In the genomic region with DNA sequence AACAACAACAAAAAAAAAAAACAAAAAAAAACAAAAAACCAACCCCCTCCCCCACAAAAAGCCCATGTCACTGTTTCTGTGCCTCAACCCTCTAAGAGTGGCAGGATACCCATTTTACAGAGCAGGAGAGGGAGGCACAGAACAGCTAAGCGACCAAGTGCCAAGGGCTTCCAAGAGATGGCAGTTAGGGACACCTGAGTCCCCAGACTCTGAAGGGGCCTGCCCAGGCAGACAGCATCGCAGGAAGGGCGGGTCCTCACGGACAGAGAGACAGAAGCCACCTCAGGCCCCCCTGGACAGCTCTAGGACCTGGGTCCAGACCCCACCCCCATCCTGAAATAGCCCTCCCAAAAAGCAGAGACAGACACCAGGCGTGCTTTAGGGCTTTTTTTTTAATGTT, we compare ENCODE assay signal across 24 cellular contexts. TPM values are rescaled to one million over a fixed set of nuclear protein-coding genes. Genes with fewer than 3 reads are reported as not detected.
DNase-seq lines count a peak whose midpoint lies in the region; ATAC-seq, FAIRE-seq and TF ChIP-seq lines count a peak whose summit lies in the region.
"Had no signal": no experiment of that assay in that cellular context is flagged by ENCODE, and none has a peak within 500 bp of the region (broad histone marks: within the 10 kb centered on the region; RNA-seq: fewer than 3 reads in every experiment).

No MANE protein-coding gene starts in this region.

- H3K27ac ChIP-seq in HUES64 (ENCODE audit: low read depth, low read length), result 0 out of 2 replicates have a peak overlapping the region, but pooled peaks have one; percentile 25
- no peak overlapping the region for H3K27ac ChIP-seq in GM12878 (ENCODE audit: control insufficient read depth, insufficient read depth)
- H3K27ac ChIP-seq in subcutaneous abdominal adipose tissue (ENCODE audit: low read depth, low read length), result peak overlapping the region; percentile 46
- no peak overlapping the region for H3K27ac ChIP-seq in GM23248
- no peak overlapping the region for H3K27ac ChIP-seq in SJCRH30
- no peak overlapping the region for H3K27ac ChIP-seq in Karpas-422 (ENCODE audit: low read length)
- H3K27ac ChIP-seq: foreskin keratinocyte, KMS-11 had no signal

- H3K4me3 ChIP-seq in HUES64 (ENCODE audit: low read length) (no peak overlapping the region), GM12878 (no peak overlapping the region), subcutaneous abdominal adipose tissue (ENCODE audit: low read depth in 1 of 5, low read length in 5 of 5) (no peak overlapping the region), GM23248 (no peak overlapping the region), SJCRH30 (no peak overlapping the region), Karpas-422 (ENCODE audit: low read length) (no peak overlapping the region)

- intact Hi-C loops in GM12878 (cut with micrococcal nuclease; ENCODE audit: unreplicated experiment), result loop anchor here (2.0 kb wide), 1 partner anchor 28 kb away; no protein-coding TSS in a partner anchor

- TF ChIP-seq POLR2A in GM12878 (IDR thresholded peaks at IDR 0.05; ENCODE audit: low read depth, low read length), result no peak

- H3F3A ChIP-seq in GM23248 (ENCODE audit: insufficient read depth), result no peaks in the 10 kb centered on the region

- no peak for TF ChIP-seq EP300 in GM12878 (IDR thresholded peaks at IDR 0.05; ENCODE audit: borderline replicate concordance in 1 of 2, control insufficient read depth in 1 of 2, low read depth in 2 of 2, low read length in 2 of 2)

- H3K36me3 Mint-ChIP-seq in nephron (ENCODE audit: low read depth), result peaks cover 38% of the 10 kb centered on the region
- H3K36me3 Mint-ChIP-seq: CD4-positive, alpha-beta memory T cell; T-cell had no signal

- H3K4me3 Mint-ChIP-seq in nephron, result no peak overlapping the region
- H3K4me3 Mint-ChIP-seq: activated CD8-positive, alpha-beta T cell treated with anti-CD3 and anti-CD28 coated beads for 36 hours; CD4-positive, alpha-beta memory T cell; T-cell had no signal

- no peaks in the 10 kb centered on the region for H3K9me2 ChIP-seq in GM23248 (ENCODE audit: insufficient read depth)
- no peaks in the 10 kb centered on the region for H3K9me2 ChIP-seq in Karpas-422 (replicated peaks; ENCODE audit: insufficient read depth, low read length)

- no peak for ATAC-seq in GM12878
- ATAC-seq: activated CD8-positive, alpha-beta T cell treated with anti-CD3 and anti-CD28 coated beads for 36 hours; foreskin keratinocyte; T-cell had no signal

- 87% methylated on average over 5 of the region's 5 CpGs for WGBS in HUES64
- WGBS in GM12878 (ENCODE audit: insufficient coverage, insufficient replicate concordance, low lambda C conversion rate, missing lambda C conversion rate), result 76% methylated on average over 5 of the region's 5 CpGs
- 96 to 100% methylated on average over 5 of the region's 5 CpGs for WGBS in GM23248 (ENCODE audit: low coverage in 1 of 2, low lambda C conversion rate in 2 of 2, missing lambda C conversion rate in 2 of 2), 2 experiments

- H3K79me2 ChIP-seq in GM12878 (ENCODE audit: control insufficient read depth, insufficient read depth, low read length), result no peaks in the 10 kb centered on the region
- peaks cover 51% of the 10 kb centered on the region for H3K79me2 ChIP-seq in GM23248 (ENCODE audit: insufficient read depth)
- H3K79me2 ChIP-seq in Karpas-422 (ENCODE audit: low read length), result no peaks in the 10 kb centered on the region

- BruUV-seq in GM12878 (replicated peaks; lab: Mats Ljungman, UMichigan), result no TSS peak

- H3K27me3 ChIP-seq in HUES64 (ENCODE audit: insufficient read depth, low read length) (no peaks in the 10 kb centered on the region), GM12878 (replicated peaks in 1 of 2; ENCODE audit: control insufficient read depth in 2 of 2, insufficient read depth in 2 of 2, low read length in 1 of 2) (no peaks in the 10 kb centered on the region), subcutaneous abdominal adipose tissue (ENCODE audit: control insufficient read depth in 5 of 5, insufficient read depth in 4 of 5, low read length in 5 of 5) (no peaks in the 10 kb centered on the region), GM23248 (replicated peaks; ENCODE audit: insufficient read depth) (no peaks in the 10 kb centered on the region), SJCRH30 (no peaks in the 10 kb centered on the region), Karpas-422 (ENCODE audit: low read length) (no peaks in the 10 kb centered on the region)
- H3K27me3 ChIP-seq: foreskin keratinocyte had no signal

- H2AFZ ChIP-seq in GM12878 (ENCODE audit: control insufficient read depth, low read depth, low read length) (no peak overlapping the region), GM23248 (no peak overlapping the region), Karpas-422 (ENCODE audit: low read length) (no peak overlapping the region)

- TF ChIP-seq RAD21 in GM12878 (IDR thresholded peaks at IDR 0.05; ENCODE audit: insufficient read depth, low read depth, low read length), result no peak

- POLR2A ChIA-PET in GM12878 (lab: Charles Lee), result interaction anchor here (1.4 to 3.1 kb wide), 5 partner anchors 8 to 31 kb away, joined by 3 to 20 read pairs (median 16); a partner anchor contains a TSS

- FAIRE-seq in GM12878 (lab: Jason Lieb, UNC), result no peak

- H3K9me3 ChIP-seq in HUES64 (ENCODE audit: insufficient read depth, low read depth, low read length) (no peaks in the 10 kb centered on the region), GM12878 (replicated peaks; ENCODE audit: control insufficient read depth, insufficient read depth, low read length) (no peaks in the 10 kb centered on the region), subcutaneous abdominal adipose tissue (ENCODE audit: control insufficient read depth in 5 of 5, low read length in 5 of 5) (no peaks in the 10 kb centered on the region), GM23248 (ENCODE audit: low read depth) (no peaks in the 10 kb centered on the region), SJCRH30 (replicated peaks) (no peaks in the 10 kb centered on the region), Karpas-422 (ENCODE audit: low read length) (no peaks in the 10 kb centered on the region)

- no peaks in the 10 kb centered on the region for H3K27me3 Mint-ChIP-seq in nephron (ENCODE audit: low read depth)
- H3K27me3 Mint-ChIP-seq: activated CD8-positive, alpha-beta T cell treated with anti-CD3 and anti-CD28 coated beads for 36 hours had no signal

- no peak overlapping the region for H3K9ac ChIP-seq in HUES64 (ENCODE audit: low read depth, low read length)
- H3K9ac ChIP-seq in GM12878 (ENCODE audit: control insufficient read depth, insufficient read depth, low read length), result no peak overlapping the region
- H3K9ac ChIP-seq in subcutaneous abdominal adipose tissue (ENCODE audit: low read length in 5 of 5), result peak overlapping the region in 1 of 5 donors; percentile 41
- no peak overlapping the region for H3K9ac ChIP-seq in GM23248
- no peak overlapping the region for H3K9ac ChIP-seq in Karpas-422 (ENCODE audit: low read length)
- H3K9ac ChIP-seq: KMS-11 had no signal

- DNase-seq in GM12878 (ENCODE audit: low read depth, low spot score) (no peak), GM23248 (no peak), SJCRH30 (no peak), Karpas-422 (no peak)
- DNase-seq in activated naive CD4-positive, alpha-beta T cell treated with anti-CD3 and anti-CD28 coated beads, Interleukin-2, amount 50 U/mL, for 16 hours, result no peak
- DNase-seq: activated CD4-positive, CD25-positive, alpha-beta regulatory T cell treated with anti-CD3 and anti-CD28 coated beads, Interleukin-2, amount 50 U/mL, for 72 hours; activated CD8-positive, alpha-beta T cell treated with anti-CD3 and anti-CD28 coated beads for 36 hours; activated gamma-delta T cell treated with Interleukin-2 at 50 U/mL for 16 hours; activated T-cell treated with anti-CD3 and anti-CD28 coated beads for 4 hours; CD4-positive, alpha-beta memory T cell; cerebellar nuclear complex; DMS53; effector CD4-positive, alpha-beta T cell; foreskin keratinocyte; stimulated activated CD4-positive, alpha-beta T cell treated with anti-CD3 and anti-CD28 coated beads, Interleukin-12 subunit alpha, Interleukin-12 subunit beta, amount 100 ng/mL, for 4 hours; T-cell had no signal

- peak overlapping the region; percentile 85 to 93 (median 88) for H3K27ac Mint-ChIP-seq in nephron
- H3K27ac Mint-ChIP-seq: activated CD8-positive, alpha-beta T cell treated with anti-CD3 and anti-CD28 coated beads for 36 hours; T-cell had no signal

- RAD21 ChIA-PET in GM12878 (lab: Charles Lee; ENCODE audit: unreplicated experiment), result interaction anchor here (0.6 to 3.7 kb wide), 9 partner anchors 8 to 556 kb away, joined by 3 to 27 read pairs (median 4); a partner anchor contains a TSS

- CTCF ChIA-PET in GM12878 (lab: Yijun Ruan, JAX), result interaction anchor here (1.6 to 2.4 kb wide), 2 partner anchors 15 to 27 kb away, joined by 4 to 8 read pairs; no protein-coding TSS in a partner anchor

- in situ Hi-C loops in GM12878 (cut with MboI), result no loop called here
- in situ Hi-C loops in GM23248 (cut with MboI), result no loop called here

- SMC1A ChIA-PET in GM12878 (lab: Charles Lee; ENCODE audit: uncharacterized antibody, unreplicated experiment), result interaction anchor here (1.2 to 5.6 kb wide), 7 partner anchors 8 to 118 kb away, joined by 3 to 29 read pairs (median 5); a partner anchor contains a TSS

- peaks cover 26% of the 10 kb centered on the region for H3K4me1 ChIP-seq in HUES64 (ENCODE audit: insufficient read depth, low read length)
- peaks cover 17% of the 10 kb centered on the region for H3K4me1 ChIP-seq in GM12878 (ENCODE audit: control insufficient read depth, insufficient read depth, low read length)
- H3K4me1 ChIP-seq in subcutaneous abdominal adipose tissue (ENCODE audit: control insufficient read depth in 5 of 5, insufficient read depth in 5 of 5, low read length in 5 of 5), result peaks cover 12 to 69% (median 61%) of the 10 kb centered on the region in 5 donors
- H3K4me1 ChIP-seq in GM23248 (ENCODE audit: insufficient read depth), result peaks cover 9% of the 10 kb centered on the region
- peaks cover 15% of the 10 kb centered on the region; the same call in 1 of the 2 replicates for H3K4me1 ChIP-seq in SJCRH30
- peaks cover 16% of the 10 kb centered on the region for H3K4me1 ChIP-seq in Karpas-422 (ENCODE audit: low read length)

- H3K4me1 Mint-ChIP-seq in nephron, result peaks cover 54% of the 10 kb centered on the region
- H3K4me1 Mint-ChIP-seq: CD4-positive, alpha-beta memory T cell; T-cell had no signal

- no peaks in the 10 kb centered on the region for H3K9me3 Mint-ChIP-seq in nephron
- H3K9me3 Mint-ChIP-seq: activated CD8-positive, alpha-beta T cell treated with anti-CD3 and anti-CD28 coated beads for 36 hours; CD4-positive, alpha-beta memory T cell; T-cell had no signal

- H4K20me1 ChIP-seq in GM12878 (ENCODE audit: control insufficient read depth, insufficient read depth) (no peaks in the 10 kb centered on the region), GM23248 (ENCODE audit: insufficient read depth) (no peaks in the 10 kb centered on the region), Karpas-422 (ENCODE audit: insufficient read depth, low read depth, low read length) (no peaks in the 10 kb centered on the region)

- no peak for TF ChIP-seq CTCF in GM12878 (IDR thresholded peaks at IDR 0.05 in 2 of 3, conservative IDR thresholded peaks at IDR 0.05 in 1 of 3; ENCODE audit: control insufficient read depth in 2 of 3, extremely low read depth in 1 of 3, insufficient read depth in 1 of 3, low read depth in 3 of 3, low read length in 3 of 3)
- no peak for TF ChIP-seq CTCF in nephron (IDR thresholded peaks at IDR 0.05; ENCODE audit: unreplicated experiment in 3 of 3)

- H3K36me3 ChIP-seq in HUES64 (ENCODE audit: insufficient read depth, low read length), result peaks cover 8% of the 10 kb centered on the region; the same call in 1 of the 2 replicates
- peaks cover 3 to 11% of the 10 kb centered on the region in 2 experiments; a peak in 2 of 4 replicates for H3K36me3 ChIP-seq in GM12878 (ENCODE audit: control insufficient read depth in 2 of 2, insufficient read depth in 2 of 2, low read length in 1 of 2)
- peaks cover 0 to 51% (median 31%) of the 10 kb centered on the region in 5 donors for H3K36me3 ChIP-seq in subcutaneous abdominal adipose tissue (ENCODE audit: control insufficient read depth in 5 of 5, insufficient read depth in 5 of 5, low read length in 5 of 5)
- H3K36me3 ChIP-seq in GM23248 (ENCODE audit: low read depth), result no peaks in the 10 kb centered on the region
- no peaks in the 10 kb centered on the region for H3K36me3 ChIP-seq in SJCRH30
- no peaks in the 10 kb centered on the region for H3K36me3 ChIP-seq in Karpas-422 (ENCODE audit: insufficient read depth, low read length)

- H3K4me2 ChIP-seq in GM12878 (ENCODE audit: control insufficient read depth, insufficient read depth) (0 out of 2 replicates have a peak overlapping the region, but pooled peaks have one; percentile 21), GM23248 (ENCODE audit: unreplicated experiment) (no peak overlapping the region), Karpas-422 (ENCODE audit: low read depth, low read length, poor library complexity, severe bottlenecking) (no peak overlapping the region)
- H3K4me2 ChIP-seq: KMS-11 had no signal

RNA-seq across cellular contexts. Expression of a gene that starts 21.6 kb away (rescaled TPM):
- not detected for polyA plus RNA-seq in HUES64 (2013, experiment 1 of 2)
- not detected for polyA plus RNA-seq in HUES64 (2013, experiment 2 of 2)
- not detected in 2 replicates for total RNA-seq in GM12878 (2013; cell fraction: nucleolus; rRNA removed)
- total RNA-seq in GM12878 (2014; rRNA removed), result not detected in 2 replicates
- total RNA-seq in GM12878 (2014; rRNA removed; fragmentation: Illumina TruSeq; extraction: Trizol), result not detected in 2 replicates
- total RNA-seq in GM12878 (2021), result not detected in 2 replicates
- not detected for polyA plus RNA-seq in GM12878 (2011; ENCODE audit: low read depth)
- polyA plus RNA-seq in GM12878 (2011; rRNA removed), result not detected in 2 replicates
- 0.15 TPM in 1 of 2 replicates, not detected in the other for polyA plus RNA-seq in GM12878 (2011; cell fraction: cytosol; rRNA removed)
- polyA plus RNA-seq in GM12878 (2011; cell fraction: nucleus; rRNA removed), result not detected in 2 replicates
- not detected in 2 replicates for polyA plus RNA-seq in GM12878 (2012)
- not detected in 2 replicates for polyA plus RNA-seq in GM12878 (2014; fragmentation: Illumina TruSeq; extraction: Trizol)
- polyA plus RNA-seq in GM12878 (2014; fragmentation: Nextera tagmentation; extraction: Ambion mirVana), result not detected
- polyA plus RNA-seq in GM12878 (2014; rRNA removed), result not detected in 2 replicates
- not detected for polyA plus RNA-seq in GM12878 (2016; fragmentation: Nextera tagmentation; extraction: Ambion mirVana)
- polyA minus RNA-seq in GM12878 (2011; rRNA and poly(A)+ RNA removed), result not detected in 2 replicates
- polyA minus RNA-seq in GM12878 (2011; cell fraction: cytosol; rRNA and poly(A)+ RNA removed), result not detected in 2 replicates
- not detected in 2 replicates for polyA minus RNA-seq in GM12878 (2011; cell fraction: nucleus; rRNA and poly(A)+ RNA removed)
- total RNA-seq in GM23248 (2014; rRNA removed; shearing (Covaris generic)), result not detected in 2 replicates
- polyA plus RNA-seq in GM23248 (2016; fragmentation: Nextera tagmentation; extraction: Ambion mirVana), result not detected in 2 replicates
- total RNA-seq in SJCRH30 (2014; rRNA removed; shearing (Covaris generic)), result not detected in 2 replicates
- total RNA-seq in Karpas-422 (2014; rRNA removed; shearing (Covaris generic); ENCODE audit: low replicate concordance), result not detected in 2 replicates
- total RNA-seq: activated CD8-positive, alpha-beta T cell treated with anti-CD3 and anti-CD28 coated beads for 36 hours; CD4-positive, alpha-beta memory T cell; epithelial cell of proximal tubule; foreskin keratinocyte; HT-29; lung microvascular endothelial cell; subcutaneous adipose tissue; T-cell had no signal
- polyA plus RNA-seq: CD4-positive, alpha-beta memory T cell; foreskin keratinocyte had no signal

RNA-seq across cellular contexts. Expression of a gene that starts 28.6 kb away (rescaled TPM):
- 16.1 TPM for polyA plus RNA-seq in HUES64 (2013, experiment 1 of 2)
- 20.4 TPM for polyA plus RNA-seq in HUES64 (2013, experiment 2 of 2)
- total RNA-seq in GM12878 (2013; cell fraction: nucleolus; rRNA removed), result 31.6 and 35.8 TPM in 2 replicates
- 2.7 and 3.1 TPM in 2 replicates for total RNA-seq in GM12878 (2014; rRNA removed)
- total RNA-seq in GM12878 (2014; rRNA removed; fragmentation: Illumina TruSeq; extraction: Trizol), result 0.97 and 1.3 TPM in 2 replicates
- 3.0 and 3.5 TPM in 2 replicates for total RNA-seq in GM12878 (2021)
- polyA plus RNA-seq in GM12878 (2011; ENCODE audit: low read depth), result 0.71 TPM
- 5.9 and 7.1 TPM in 2 replicates for polyA plus RNA-seq in GM12878 (2011; rRNA removed)
- 8.1 and 10.0 TPM in 2 replicates for polyA plus RNA-seq in GM12878 (2011; cell fraction: cytosol; rRNA removed)
- polyA plus RNA-seq in GM12878 (2011; cell fraction: nucleus; rRNA removed), result 11.7 and 13.6 TPM in 2 replicates
- polyA plus RNA-seq in GM12878 (2012), result 1.1 and 2.5 TPM in 2 replicates
- polyA plus RNA-seq in GM12878 (2014; fragmentation: Illumina TruSeq; extraction: Trizol), result 1.4 TPM in 2 replicates
- polyA plus RNA-seq in GM12878 (2014; fragmentation: Nextera tagmentation; extraction: Ambion mirVana), result under 1 TPM; 0.05 to 0.20 TPM
- 2.5 and 2.8 TPM in 2 replicates for polyA plus RNA-seq in GM12878 (2014; rRNA removed)
- 1 to 10 TPM; 3.7 to 3.8 TPM for polyA plus RNA-seq in GM12878 (2016; fragmentation: Nextera tagmentation; extraction: Ambion mirVana)
- 9.4 and 26.8 TPM in 2 replicates for polyA minus RNA-seq in GM12878 (2011; rRNA and poly(A)+ RNA removed)
- polyA minus RNA-seq in GM12878 (2011; cell fraction: cytosol; rRNA and poly(A)+ RNA removed), result 6.2 and 7.5 TPM in 2 replicates
- 13.8 and 28.0 TPM in 2 replicates for polyA minus RNA-seq in GM12878 (2011; cell fraction: nucleus; rRNA and poly(A)+ RNA removed)
- 30.6 and 34.6 TPM in 2 replicates for total RNA-seq in GM23248 (2014; rRNA removed; shearing (Covaris generic))
- polyA plus RNA-seq in GM23248 (2016; fragmentation: Nextera tagmentation; extraction: Ambion mirVana), result 31.2 and 35.4 TPM in 2 replicates
- 21.7 and 22.2 TPM in 2 replicates for total RNA-seq in SJCRH30 (2014; rRNA removed; shearing (Covaris generic))
- not detected in 2 replicates for total RNA-seq in Karpas-422 (2014; rRNA removed; shearing (Covaris generic); ENCODE audit: low replicate concordance)

Comparison
In these comparisons a context has a peak if more than half of its experiments do, and no peak if none do; other contexts are left out.
1. H3K27ac ChIP-seq: peak in HUES64 (single experiment) and subcutaneous abdominal adipose tissue (single experiment); none in GM12878 (single experiment), GM23248 (single experiment), SJCRH30 (single experiment) and Karpas-422 (single experiment).